ENCODE assay signal across 1 cellular context in genomic region chr17:3556905-3557767, GRCh38.
TF ChIP-seq lines count a peak whose summit lies in the region.

No MANE protein-coding gene starts in this region.

TF ChIP-seq in H1, 55 proteins besides CTCF, POLR2A, EP300 and RAD21 (continued from another document):
- TF ChIP-seq CHD7 (IDR thresholded peaks at IDR 0.05; ENCODE audit: insufficient replicate concordance, low read length): no peak
